16 cellular contexts compared by ENCODE assay signal in genomic region chr16:75002474-75002873, GRCh38. TPM values are rescaled to one million over a fixed set of nuclear protein-coding genes. Genes with fewer than 3 reads are reported as not detected.
A peak's percentile ranks its signal among the peaks of the same experiment; 100 is the strongest.
DNase-seq lines count a peak whose midpoint lies in the region; ATAC-seq and TF ChIP-seq lines count a peak whose summit lies in the region.
"Had no signal": no experiment of that assay in that cellular context is flagged by ENCODE, and none has a peak within 500 bp of the region (broad histone marks: within the 10 kb centered on the region; RNA-seq: fewer than 3 reads in every experiment).

No MANE protein-coding gene starts in this region.

- H3K36me3 ChIP-seq in right atrium auricular region (no peaks in the 10 kb centered on the region), thyroid gland (no peaks in the 10 kb centered on the region)
- H3K36me3 ChIP-seq: adrenal gland, Peyer's patch had no signal

- no peak overlapping the region for H3K4me3 Mint-ChIP-seq in activated CD4-positive, alpha-beta T cell treated with anti-CD3 and anti-CD28 coated beads, Interleukin-2, amount 10 ng/mL, durations not matched to agents 24 days and 14 days
- H3K4me3 Mint-ChIP-seq in T-helper 17 cell = no peak overlapping the region
- H3K4me3 Mint-ChIP-seq in chondrocyte (ENCODE audit: unreplicated experiment) = no peak overlapping the region

- H3K27ac ChIP-seq in right atrium auricular region (peak overlapping the region; percentile 67 to 78), thyroid gland (peak overlapping the region in 2 of 3 donors; percentile 36 to 85)
- H3K27ac ChIP-seq: Peyer's patch had no signal

- H3K27me3 Mint-ChIP-seq in activated CD4-positive, alpha-beta T cell treated with anti-CD3 and anti-CD28 coated beads, Interleukin-2, amount 10 ng/mL, durations not matched to agents 24 days and 14 days = peaks cover 2% of the 10 kb centered on the region
- H3K27me3 Mint-ChIP-seq in T-helper 17 cell (no peaks in the 10 kb centered on the region), chondrocyte (ENCODE audit: low read depth) (no peaks in the 10 kb centered on the region)

- WGBS in thyroid gland, 2 donors = 57 to 62% methylated on average over 9 of the region's 9 CpGs

- intact Hi-C loops in activated CD4-positive, alpha-beta T cell treated with anti-CD3 and anti-CD28 coated beads, Interleukin-2, amount 10 ng/mL, durations not matched to agents 24 days and 14 days (cut with micrococcal nuclease) = loop anchor here (5.0 kb wide), 1 partner anchor 35 kb away; no protein-coding TSS in a partner anchor
- intact Hi-C loops in thyroid gland (cut with DNase I) = no loop called here

- no peak for ATAC-seq in T-helper 17 cell
- ATAC-seq: activated T-cell treated with anti-CD3 and anti-CD28 coated beads, Interleukin-2, amount 50 U/mL, for 4 hours had no signal

- peaks cover 0 to 48% of the 10 kb centered on the region in 2 donors for H3K4me1 ChIP-seq in right atrium auricular region
- peaks cover 55 to 57% of the 10 kb centered on the region in 2 donors for H3K4me1 ChIP-seq in thyroid gland

- no peaks in the 10 kb centered on the region for H3K9me3 Mint-ChIP-seq in activated CD4-positive, alpha-beta T cell treated with anti-CD3 and anti-CD28 coated beads, Interleukin-2, amount 10 ng/mL, durations not matched to agents 24 days and 14 days
- H3K9me3 Mint-ChIP-seq in chondrocyte (ENCODE audit: low read depth) = no peaks in the 10 kb centered on the region
- H3K9me3 Mint-ChIP-seq: activated T-cell treated with anti-CD3 and anti-CD28 coated beads, Interleukin-2, amount 50 U/mL, for 4 hours; CD8-positive, alpha-beta memory T cell had no signal

- H3K9me3 ChIP-seq in T-helper 17 cell (ENCODE audit: control insufficient read depth, low read length, poor library complexity, severe bottlenecking) (no peaks in the 10 kb centered on the region), right atrium auricular region (no peaks in the 10 kb centered on the region), thyroid gland (no peaks in the 10 kb centered on the region)
- H3K9me3 ChIP-seq: adrenal gland, Peyer's patch had no signal

- peaks cover 45% of the 10 kb centered on the region for H3K4me1 Mint-ChIP-seq in activated CD4-positive, alpha-beta T cell treated with anti-CD3 and anti-CD28 coated beads, Interleukin-2, amount 10 ng/mL, durations not matched to agents 24 days and 14 days
- H3K4me1 Mint-ChIP-seq in T-helper 17 cell (peaks cover 33% of the 10 kb centered on the region), chondrocyte (ENCODE audit: low read depth) (peaks cover 24% of the 10 kb centered on the region)

- H3K27me3 ChIP-seq in right atrium auricular region (no peaks in the 10 kb centered on the region), thyroid gland (no peaks in the 10 kb centered on the region)
- H3K27me3 ChIP-seq: adrenal gland, Peyer's patch had no signal

- H3K36me3 Mint-ChIP-seq in activated CD4-positive, alpha-beta T cell treated with anti-CD3 and anti-CD28 coated beads, Interleukin-2, amount 10 ng/mL, durations not matched to agents 24 days and 14 days (ENCODE audit: low read depth) = peaks cover 33% of the 10 kb centered on the region
- H3K36me3 Mint-ChIP-seq in T-helper 17 cell (ENCODE audit: low read depth) (peaks cover 2% of the 10 kb centered on the region), chondrocyte (ENCODE audit: low read depth) (no peaks in the 10 kb centered on the region)

- H3K27ac Mint-ChIP-seq in activated CD4-positive, alpha-beta T cell treated with anti-CD3 and anti-CD28 coated beads, Interleukin-2, amount 10 ng/mL, durations not matched to agents 24 days and 14 days = peak overlapping the region; percentile 11
- H3K27ac Mint-ChIP-seq in T-helper 17 cell = peak overlapping the region; percentile 47
- no peak overlapping the region for H3K27ac Mint-ChIP-seq in chondrocyte (ENCODE audit: unreplicated experiment)

- DNase-seq in activated CD4-positive, alpha-beta T cell treated with anti-CD3 and anti-CD28 coated beads, Interleukin-2, amount 10 ng/mL, durations not matched to agents 24 days and 14 days = no peak
- no peak for DNase-seq in activated CD4-positive, alpha-beta T cell treated with anti-CD3 and anti-CD28 coated beads for 4 hours
- DNase-seq in T-helper 17 cell (no peak), right atrium auricular region (ENCODE audit: low spot score) (no peak), thyroid gland (no peak), COLO829 (ENCODE audit: low spot score) (no peak), chondrocyte (ENCODE audit: low spot score) (no peak), NOMO-1 treated with DMSO at 0.1 percent for 48 hours (lab: John Stamatoyannopoulos, UW; ENCODE audit: unreplicated experiment) (no peak)
- DNase-seq: activated CD4-positive, alpha-beta T cell treated with anti-CD3 and anti-CD28 coated beads, Interleukin-2, amount 50 U/mL, for 4 hours; activated T-cell treated with anti-CD3 and anti-CD28 coated beads, Interleukin-2, amount 50 U/mL, for 4 hours; CD8-positive, alpha-beta memory T cell; GDM1; NCI-H2029; NCI-H524; Peyer's patch had no signal

- no peak overlapping the region for H3K4me3 ChIP-seq in right atrium auricular region
- no peak overlapping the region for H3K4me3 ChIP-seq in thyroid gland (replicated peaks in 1 of 3)
- H3K4me3 ChIP-seq: adrenal gland, Peyer's patch had no signal

- TF ChIP-seq CTCF in right atrium auricular region (IDR thresholded peaks at IDR 0.05) (no peak), thyroid gland (IDR thresholded peaks at IDR 0.05) (no peak), chondrocyte (IDR thresholded peaks at IDR 0.05) (no peak)

- no peak for TF ChIP-seq POLR2A in thyroid gland (IDR thresholded peaks at IDR 0.05)

RNA-seq across cellular contexts. Expression of gene ZNRF1, which starts 3.6 kb away (rescaled TPM):
- total RNA-seq in activated CD4-positive, alpha-beta T cell treated with anti-CD3 and anti-CD28 coated beads, Interleukin-2, amount 10 ng/mL, durations not matched to agents 24 days and 14 days = 41.4 and 46.8 TPM in 2 replicates
- total RNA-seq in T-helper 17 cell (10 to 100 TPM; 10.7 to 18.1 TPM), right atrium auricular region (10 to 100 TPM; 15.3 to 19.8 TPM), thyroid gland (10 to 100 TPM; 47.4 to 94.5 (median 57.4) TPM), chondrocyte (18.5 to 23.0 TPM (median 22.7 TPM) in 3 replicates)

RNA-seq across cellular contexts. Expression of gene WDR59, which starts 17.6 kb away (rescaled TPM):
- 80.6 and 91.5 TPM in 2 replicates for total RNA-seq in activated CD4-positive, alpha-beta T cell treated with anti-CD3 and anti-CD28 coated beads, Interleukin-2, amount 10 ng/mL, durations not matched to agents 24 days and 14 days
- total RNA-seq in T-helper 17 cell = 100 to 1,000 TPM in 1 of 2 donors, 10 to 100 TPM in 1; 90.2 to 112 TPM
- 10 to 100 TPM; 12.5 to 18.0 TPM for total RNA-seq in right atrium auricular region
- total RNA-seq in thyroid gland = 10 to 100 TPM; 40.2 to 55.8 (median 46.9) TPM
- total RNA-seq in chondrocyte = 36.8 to 40.9 TPM (median 37.3 TPM) in 3 replicates
